ENCODE assay signal across 21 cellular contexts in the genomic region with DNA sequence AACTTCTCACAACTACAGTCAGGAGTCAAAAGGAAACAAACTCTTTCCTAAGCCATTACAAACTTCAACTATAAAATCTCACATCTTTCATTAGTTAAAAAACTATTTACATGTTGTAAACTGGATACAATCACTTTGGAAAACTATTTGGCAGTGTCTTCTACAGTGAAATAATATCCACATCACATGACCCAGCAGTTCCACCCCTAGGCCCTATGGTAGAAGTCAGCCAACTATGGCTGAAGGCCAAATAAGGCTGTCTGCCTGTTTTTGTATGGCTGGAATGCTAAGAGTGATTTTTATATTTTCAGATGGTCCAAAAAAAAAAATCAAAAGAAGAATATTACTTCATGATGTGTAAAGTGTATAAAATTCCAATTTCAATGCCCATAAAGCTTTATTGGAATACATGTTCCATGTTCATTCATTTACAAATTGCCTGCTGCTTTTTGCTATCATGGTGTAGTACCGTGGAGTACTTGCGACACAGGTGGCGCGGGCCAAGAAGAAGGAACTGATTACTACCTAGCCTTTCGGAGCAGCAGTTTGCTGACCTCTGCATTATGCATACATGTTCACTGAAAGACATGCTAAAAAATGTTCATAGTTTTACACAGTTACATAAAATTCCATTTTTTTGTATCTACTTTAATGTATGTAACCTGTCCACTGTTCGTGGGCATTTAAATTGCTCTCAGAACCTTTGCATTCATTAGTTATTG.
DNase-seq lines count a peak whose midpoint lies in the region; ATAC-seq, FAIRE-seq and TF ChIP-seq lines count a peak whose summit lies in the region.
"Had no signal": no experiment of that assay in that cellular context is flagged by ENCODE, and none has a peak within 500 bp of the region (broad histone marks: within the 10 kb centered on the region; RNA-seq: fewer than 3 reads in every experiment).

No MANE protein-coding gene starts in this region.

- no peak for TF ChIP-seq CTCF in A549 (IDR thresholded peaks at IDR 0.05)
- no peak for TF ChIP-seq CTCF in AG10803 (conservative IDR thresholded peaks at IDR 0.05; ENCODE audit: low read length)
- TF ChIP-seq CTCF in cardiac fibroblast (IDR thresholded peaks at IDR 0.05; ENCODE audit: low read depth, low read length) = no peak
- TF ChIP-seq CTCF in GM10248 (IDR thresholded peaks at IDR 0.05; ENCODE audit: control extremely low read depth, extremely low read depth, low read depth, missing control alignments) = no peak

- TF ChIP-seq POLR2A in A549 (IDR thresholded peaks at IDR 0.05; ENCODE audit: low read length) = no peak

- ATAC-seq in A549 = no peak
- ATAC-seq: activated CD4-positive, CD25-positive, alpha-beta regulatory T cell treated with anti-CD3 and anti-CD28 coated beads, Interleukin-2, amount 50 U/mL, for 24 hours; activated CD8-positive, alpha-beta T cell treated with anti-CD3 and anti-CD28 coated beads, Interleukin-2, amount 10 ng/mL, durations not matched to agents 7 days and 5 days; activated naive CD4-positive, alpha-beta T cell treated with anti-CD3 and anti-CD28 coated beads, Interleukin-2, amount 50 U/mL, for 72 hours; activated T-cell treated with anti-CD3 and anti-CD28 coated beads, Interleukin-2, amount 50 U/mL, for 4 hours; stimulated activated effector memory CD8-positive, alpha-beta T cell treated with anti-CD3 and anti-CD28 coated beads, Interleukin-12 subunit alpha, Interleukin-12 subunit beta, amount 100 ng/mL, for 72 hours had no signal

- TF ChIP-seq EP300 in A549 (IDR thresholded peaks at IDR 0.05) = no peak

- TF ChIP-seq RAD21 in A549 (conservative IDR thresholded peaks at IDR 0.05 in 1 of 2, IDR thresholded peaks at IDR 0.05 in 1 of 2) = no peak

- no peak for DNase-seq in A549 (ENCODE audit: low read depth in 1 of 2, low spot score in 1 of 2)
- peak; percentile 62 for DNase-seq in AG10803 (ENCODE audit: low read depth)
- DNase-seq in cardiac fibroblast (ENCODE audit: low read depth in 2 of 2) = peak; percentile 5 to 56
- peak; percentile 30 for DNase-seq in iris pigment epithelial cell (ENCODE audit: low read depth)
- DNase-seq in GM10248 (ENCODE audit: extremely low spot score) = no peak
- no peak for DNase-seq in NCI-H774 (lab: John Stamatoyannopoulos, UW)
- no peak for DNase-seq in NCI-H345 treated with DMSO at 0.1 percent for 48 hours (lab: John Stamatoyannopoulos, UW; ENCODE audit: unreplicated experiment)
- DNase-seq: activated CD8-positive, alpha-beta T cell treated with anti-CD3 and anti-CD28 coated beads, Interleukin-2, amount 10 ng/mL, durations not matched to agents 7 days and 5 days; activated T-cell treated with anti-CD3 and anti-CD28 coated beads, Interleukin-2, amount 50 U/mL, for 4 hours; cortex of kidney; NCI-H82; occipital lobe; right cardiac atrium; stimulated activated CD4-positive, alpha-beta T cell treated with anti-CD3 and anti-CD28 coated beads, Interleukin-15, amount 100 ng/mL, for 24 hours; T1000 had no signal

- CTCF ChIA-PET in A549 (lab: Yijun Ruan, JAX) (interaction anchor here (0.6 to 1.1 kb wide), 3 partner anchors 33 to 903 kb away, joined by 3 read pairs; no protein-coding TSS in a partner anchor), GM10248 (lab: Yijun Ruan, JAX) (no interaction called here)

- no peak overlapping the region for H3K4me2 ChIP-seq in A549
- H3K4me2 ChIP-seq: BLaER1 had no signal

- POLR2A ChIA-PET in A549 (lab: Yijun Ruan, JAX) (no interaction called here), GM10248 (lab: Yijun Ruan, JAX) (no interaction called here)

- H3K9me3 ChIP-seq in A549 = no peaks in the 10 kb centered on the region

- H3K4me3 ChIP-seq in A549 (no peak overlapping the region), AG10803 (ENCODE audit: low read length) (no peak overlapping the region), cardiac fibroblast (replicated peaks in 1 of 2; ENCODE audit: low read depth in 2 of 2, low read length in 2 of 2) (no peak overlapping the region)
- H3K4me3 ChIP-seq: BLaER1, lung had no signal

- no peak overlapping the region for H3K27ac ChIP-seq in A549
- H3K27ac ChIP-seq: BLaER1 had no signal

- FAIRE-seq in A549 (lab: Jason Lieb, UNC) = peak; percentile 49
- FAIRE-seq: endothelial cell of umbilical vein had no signal

- H3K4me1 ChIP-seq in A549 = no peaks in the 10 kb centered on the region

- 90% methylated on average over 6 of the region's 6 CpGs for WGBS in A549 (ENCODE audit: missing lambda C conversion rate)

TF ChIP-seq in A549, 52 proteins besides CTCF, POLR2A, EP300 and RAD21:
- peak; percentile 19 for TF ChIP-seq MAFK (IDR thresholded peaks at IDR 0.05; ENCODE audit: partially characterized antibody)
- no peak for TF ChIP-seq ZFP36 (IDR thresholded peaks at IDR 0.05; ENCODE audit: borderline replicate concordance, partially characterized antibody)
- no peak for TF ChIP-seq ZC3H11A (IDR thresholded peaks at IDR 0.05)
- no peak for TF ChIP-seq HEYL (CRISPR knock-in tag; IDR thresholded peaks at IDR 0.05)
- TF ChIP-seq, protein P1, sequence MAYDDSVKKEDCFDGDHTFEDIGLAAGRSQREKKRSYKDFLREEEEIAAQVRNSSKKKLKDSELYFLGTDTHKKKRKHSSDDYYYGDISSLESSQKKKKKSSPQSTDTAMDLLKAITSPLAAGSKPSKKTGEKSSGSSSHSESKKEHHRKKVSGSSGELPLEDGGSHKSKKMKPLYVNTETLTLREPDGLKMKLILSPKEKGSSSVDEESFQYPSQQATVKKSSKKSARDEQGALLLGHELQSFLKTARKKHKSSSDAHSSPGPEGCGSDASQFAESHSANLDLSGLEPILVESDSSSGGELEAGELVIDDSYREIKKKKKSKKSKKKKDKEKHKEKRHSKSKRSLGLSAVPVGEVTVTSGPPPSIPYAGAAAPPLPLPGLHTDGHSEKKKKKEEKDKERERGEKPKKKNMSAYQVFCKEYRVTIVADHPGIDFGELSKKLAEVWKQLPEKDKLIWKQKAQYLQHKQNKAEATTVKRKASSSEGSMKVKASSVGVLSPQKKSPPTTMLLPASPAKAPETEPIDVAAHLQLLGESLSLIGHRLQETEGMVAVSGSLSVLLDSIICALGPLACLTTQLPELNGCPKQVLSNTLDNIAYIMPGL (CRISPR knock-in tag; IDR thresholded peaks at IDR 0.05; ENCODE audit: borderline replicate concordance) = no peak
- TF ChIP-seq TP53 (CRISPR knock-in tag; IDR thresholded peaks at IDR 0.05) = no peak

Comparison
In these comparisons a context has a peak if more than half of its experiments do, and no peak if none do; other contexts are left out.
1. DNase-seq: peak in AG10803 (single experiment), cardiac fibroblast (2 of 2) and iris pigment epithelial cell (single experiment); none in A549 (0 of 2), GM10248 (single experiment), NCI-H774 (single experiment) and NCI-H345 treated with DMSO at 0.1 percent for 48 hours (single experiment).